21 cellular contexts compared by ENCODE assay signal in genomic region chr17:77570565-77570898, GRCh38.
"Had no signal": no experiment of that assay in that cellular context is flagged by ENCODE, and none has a peak within 500 bp of the region (broad histone marks: within the 10 kb centered on the region; RNA-seq: fewer than 3 reads in every experiment).

No MANE protein-coding gene starts in this region.

- H3K4me1 ChIP-seq: breast epithelium had no signal

- ATAC-seq: activated T-cell treated with anti-CD3 and anti-CD28 coated beads, Interleukin-2, amount 50 U/mL, for 4 hours; naive thymus-derived CD4-positive, alpha-beta T cell had no signal

- DNase-seq: activated CD4-positive, alpha-beta T cell treated with anti-CD3 and anti-CD28 coated beads, Interleukin-2, amount 50 U/mL, for 1 hour; activated CD4-positive, CD25-positive, alpha-beta regulatory T cell; activated CD8-positive, alpha-beta memory T cell treated with anti-CD3 and anti-CD28 coated beads, Interleukin-2, amount 50 U/mL, for 4 hours; activated effector memory CD4-positive, alpha-beta T cell treated with Interleukin-2 at 50 U/mL for 16 hours; activated naive CD4-positive, alpha-beta T cell treated with anti-CD3 and anti-CD28 coated beads, Interleukin-2, amount 10 ng/mL, durations not matched to agents 7 days and 5 days; activated T-cell treated with anti-CD3 and anti-CD28 coated beads, Interleukin-2, amount 50 U/mL, for 4 hours; cortex of kidney; effector CD4-positive, alpha-beta T cell; immature natural killer cell; kidney glomerular epithelial cell; left ventricle myocardium superior; mesenchymal stem cell; naive thymus-derived CD4-positive, alpha-beta T cell; nucleus accumbens; sigmoid colon; stimulated activated naive CD4-positive, alpha-beta T cell; thyroid gland had no signal

- H3K36me3 ChIP-seq: ascending aorta, breast epithelium, esophagus muscularis mucosa, sigmoid colon, thyroid gland had no signal

- H3K27me3 ChIP-seq: ascending aorta, sigmoid colon, thyroid gland had no signal

- H3K9me3 ChIP-seq: ascending aorta, breast epithelium, esophagus muscularis mucosa, sigmoid colon, thyroid gland had no signal

- FAIRE-seq: urothelium cell line had no signal

- H3K27ac ChIP-seq: breast epithelium, esophagus muscularis mucosa, thyroid gland had no signal

- H3K4me3 ChIP-seq: breast epithelium, thyroid gland had no signal
